ENCODE assay signal across 7 cellular contexts in the genomic region with DNA sequence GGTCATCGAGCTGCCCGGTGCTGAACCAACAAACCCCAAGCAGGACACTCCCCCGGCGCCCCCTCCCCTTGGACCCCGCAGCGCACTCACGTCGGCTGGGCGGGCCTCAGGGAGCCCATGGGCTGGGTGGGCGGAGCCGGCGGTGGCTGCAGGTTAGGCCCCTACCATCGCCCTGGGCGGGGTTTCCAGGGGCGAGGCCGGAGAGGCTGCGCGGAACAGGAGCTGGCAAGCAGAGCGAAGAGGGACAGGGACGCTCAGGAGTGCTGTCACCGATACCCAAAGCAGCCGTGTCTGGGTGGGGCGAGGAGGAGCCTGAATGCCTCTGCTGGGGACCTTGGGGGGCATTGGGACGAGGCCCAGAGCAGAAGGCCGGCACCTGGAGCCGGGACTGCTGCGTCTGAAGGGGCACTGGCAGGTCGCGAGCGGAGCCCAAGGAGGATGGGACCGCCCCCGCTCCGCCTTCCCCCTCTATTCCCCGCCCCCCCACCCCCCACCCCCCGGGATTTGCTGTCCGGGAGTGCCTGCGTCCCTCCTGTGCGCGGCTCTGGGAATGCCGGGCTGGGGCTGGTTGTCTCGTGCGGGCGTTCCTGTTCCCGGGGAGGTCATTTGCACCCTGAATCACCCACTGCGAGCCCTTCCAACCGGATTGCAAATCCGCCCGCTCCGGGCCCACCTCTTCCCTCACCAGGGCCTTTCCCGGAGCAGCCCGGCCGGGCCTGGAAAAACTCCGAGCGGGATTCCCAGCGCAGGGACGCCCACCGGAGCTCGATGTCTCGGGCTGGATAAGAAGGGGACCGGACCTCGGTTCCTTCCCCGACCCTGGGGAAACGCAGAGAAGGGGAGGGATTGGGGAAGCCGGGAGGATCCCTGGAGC. TPM values are rescaled to one million over a fixed set of nuclear protein-coding genes. Genes with fewer than 3 reads are reported as not detected.
DNase-seq lines count a peak whose midpoint lies in the region; ATAC-seq lines count a peak whose summit lies in the region.

No MANE protein-coding gene starts in this region.

- no peak overlapping the region for H3K4ac ChIP-seq in mesendoderm (ENCODE audit: low read depth, low read length)

- H3K27ac ChIP-seq in mesendoderm (ENCODE audit: low read depth, low read length) = no peak overlapping the region

- peak overlapping the region; percentile 73 for H3K56ac ChIP-seq in mesendoderm (ENCODE audit: low read length)

- H2BK120ac ChIP-seq in mesendoderm (ENCODE audit: low read depth, low read length) = no peak overlapping the region

- H2BK5ac ChIP-seq in mesendoderm (ENCODE audit: low read length) = no peak overlapping the region

- H4K8ac ChIP-seq in mesendoderm (ENCODE audit: low read depth, low read length) = no peak overlapping the region

- H3K4me1 ChIP-seq in mesendoderm (ENCODE audit: control insufficient read depth, low read depth, low read length) = no peaks in the 10 kb centered on the region

- no peak overlapping the region for H4K5ac ChIP-seq in mesendoderm (ENCODE audit: low read length)

- no peaks in the 10 kb centered on the region for H3K36me3 ChIP-seq in mesendoderm (ENCODE audit: control insufficient read depth, insufficient read depth, low read length)

- H3K4me2 ChIP-seq in mesendoderm (ENCODE audit: low read length) = peak overlapping the region; percentile 94

- DNase-seq in NCI-H69 (lab: John Stamatoyannopoulos, UW) = peak; percentile 92
- peak; percentile 83 to 87 for DNase-seq in activated CD4-positive, alpha-beta T cell treated with anti-CD3 and anti-CD28 coated beads, Interleukin-2, amount 50 U/mL, for 48 hours
- DNase-seq in effector CD4-positive, alpha-beta T cell = peak; percentile 63
- DNase-seq in mesendoderm = peak; percentile 94
- peak; percentile 61 for DNase-seq in stimulated activated CD8-positive, alpha-beta memory T cell treated with anti-CD3 and anti-CD28 coated beads, Interleukin-4, amount 100 ng/mL, for 24 hours (ENCODE audit: low read depth)

- no CpG with 5 or more reads among the region's 64 CpGs for WGBS in mesendoderm (ENCODE audit: extremely low coverage, insufficient coverage, low lambda C conversion rate)

- H3K9ac ChIP-seq in mesendoderm (ENCODE audit: low read length) = peak overlapping the region; percentile 65

- no peak overlapping the region for H3K23ac ChIP-seq in mesendoderm (ENCODE audit: low read length)

- H2BK15ac ChIP-seq in mesendoderm (replicated peaks; ENCODE audit: low read depth) = no peak overlapping the region

- H3K27me3 ChIP-seq in mesendoderm (ENCODE audit: insufficient read depth, low read length, poor library complexity) = peaks cover 25% of the 10 kb centered on the region

- ATAC-seq in GM18517 (IDR thresholded peaks at IDR 0.05; ENCODE audit: unreplicated experiment) (peak; percentile 50), HG03108 (IDR thresholded peaks at IDR 0.05; ENCODE audit: unreplicated experiment) (peak; percentile 68)

- H3K79me2 ChIP-seq in mesendoderm (ENCODE audit: control insufficient read depth, insufficient read depth, low read length) = no peaks in the 10 kb centered on the region

- H3K18ac ChIP-seq in mesendoderm (ENCODE audit: low read length) = no peak overlapping the region

- H2AK5ac ChIP-seq in mesendoderm (ENCODE audit: low read length) = no peak overlapping the region

- peak overlapping the region; percentile 57 for H3K4me3 ChIP-seq in mesendoderm (ENCODE audit: low read length)

- no peaks in the 10 kb centered on the region for H3K79me1 ChIP-seq in mesendoderm (ENCODE audit: low read length)

RNA-seq across cellular contexts. Expression of a gene that starts 0.9 kb away (rescaled TPM):
- polyA plus RNA-seq in mesendoderm (2013, experiment 1 of 2) = 3.5 TPM
- polyA plus RNA-seq in mesendoderm (2013, experiment 2 of 2) = 3.7 TPM

RNA-seq across cellular contexts. Expression of a gene that starts 58.8 kb away (rescaled TPM):
- polyA plus RNA-seq in mesendoderm (2013, experiment 1 of 2) = 6.6 TPM
- 6.2 TPM for polyA plus RNA-seq in mesendoderm (2013, experiment 2 of 2)
